ENCODE assay signal across 24 cellular contexts in the genomic region with DNA sequence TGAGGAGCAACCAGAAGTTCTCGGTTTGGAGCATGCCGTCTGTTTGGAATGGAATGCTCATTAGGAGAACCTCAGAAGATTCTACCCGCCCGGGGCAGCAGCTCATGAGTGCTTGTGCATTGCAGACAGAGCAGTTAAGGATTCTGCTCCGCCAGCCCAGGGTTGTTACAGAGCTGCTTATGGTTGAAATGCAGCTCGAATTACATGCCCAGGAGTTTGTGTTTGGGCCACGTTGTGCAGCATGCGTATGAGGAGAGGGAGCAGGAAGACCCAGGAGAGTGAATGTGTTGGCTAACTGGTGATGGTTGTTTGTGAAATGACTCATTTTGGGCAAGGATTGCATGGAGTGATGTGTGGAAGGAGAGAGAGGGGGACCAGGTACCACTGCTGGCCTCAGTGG. TPM values are rescaled to one million over a fixed set of nuclear protein-coding genes. Genes with fewer than 3 reads are reported as not detected.
"Had no signal": no experiment of that assay in that cellular context is flagged by ENCODE, and none has a peak within 500 bp of the region (broad histone marks: within the 10 kb centered on the region; RNA-seq: fewer than 3 reads in every experiment).

No MANE protein-coding gene starts in this region.

- H3K4me1 ChIP-seq: Peyer's patch, SJSA1 had no signal

- ATAC-seq: activated T-cell treated with anti-CD3 and anti-CD28 coated beads, Interleukin-2, amount 50 U/mL, for 72 hours had no signal

- H3K27ac ChIP-seq: brain microvascular endothelial cell, Peyer's patch, SJSA1 had no signal

- H3K9me3 ChIP-seq: Peyer's patch, SJSA1 had no signal

- H3K4me3 ChIP-seq: Peyer's patch, SJSA1 had no signal

- DNase-seq: activated B cell treated with CpG ODN at 0.5 μM for 24 hours; activated CD4-positive, alpha-beta memory T cell treated with anti-CD3 and anti-CD28 coated beads, Interleukin-2, amount 10 ng/mL, durations not matched to agents 7 days and 5 days; activated CD4-positive, alpha-beta T cell treated with anti-CD3 and anti-CD28 coated beads for 1 hour; activated CD4-positive, alpha-beta T cell treated with anti-CD3 and anti-CD28 coated beads, Interleukin-2, amount 10 ng/mL, durations not matched to agents 24 days and 14 days; activated gamma-delta T cell treated with Interleukin-2 at 50 U/mL for 16 hours; activated naive CD4-positive, alpha-beta T cell treated with anti-CD3 and anti-CD28 coated beads, Interleukin-2, amount 10 ng/mL, durations not matched to agents 7 days and 5 days; activated naive CD8-positive, alpha-beta T cell treated with anti-CD3 and anti-CD28 coated beads for 36 hours; activated T-cell treated with anti-CD3 and anti-CD28 coated beads, Interleukin-2, amount 50 U/mL, for 72 hours; brain microvascular endothelial cell; caudate nucleus; Kasumi-1; KBM-7; NCI-H1048; NCI-H146; NCI-H1930; NCI-H345; NCI-H510A treated with DMSO at 0.1 percent for 48 hours; NCI-H69; NK-92 treated with Interleukin-12 subunit alpha and Interleukin-12 subunit beta, amount 100 ng/mL, for 24 hours; OCI-M1; Peyer's patch; SHP77 had no signal

- H3K27me3 ChIP-seq: brain microvascular endothelial cell, Peyer's patch had no signal

- H3K36me3 ChIP-seq: brain microvascular endothelial cell, Peyer's patch, SJSA1 had no signal

RNA-seq across cellular contexts. Expression of a gene that starts 9.0 kb away (rescaled TPM):
- total RNA-seq: activated B cell treated with CpG ODN at 0.5 μM for 24 hours; activated CD8-positive, alpha-beta memory T cell treated with anti-CD3 and anti-CD28 coated beads for 36 hours; activated T-cell treated with anti-CD3 and anti-CD28 coated beads, Interleukin-2, amount 50 U/mL, for 72 hours; SJSA1 had no signal
